ENCODE assay signal across 8 cellular contexts in the genomic region with DNA sequence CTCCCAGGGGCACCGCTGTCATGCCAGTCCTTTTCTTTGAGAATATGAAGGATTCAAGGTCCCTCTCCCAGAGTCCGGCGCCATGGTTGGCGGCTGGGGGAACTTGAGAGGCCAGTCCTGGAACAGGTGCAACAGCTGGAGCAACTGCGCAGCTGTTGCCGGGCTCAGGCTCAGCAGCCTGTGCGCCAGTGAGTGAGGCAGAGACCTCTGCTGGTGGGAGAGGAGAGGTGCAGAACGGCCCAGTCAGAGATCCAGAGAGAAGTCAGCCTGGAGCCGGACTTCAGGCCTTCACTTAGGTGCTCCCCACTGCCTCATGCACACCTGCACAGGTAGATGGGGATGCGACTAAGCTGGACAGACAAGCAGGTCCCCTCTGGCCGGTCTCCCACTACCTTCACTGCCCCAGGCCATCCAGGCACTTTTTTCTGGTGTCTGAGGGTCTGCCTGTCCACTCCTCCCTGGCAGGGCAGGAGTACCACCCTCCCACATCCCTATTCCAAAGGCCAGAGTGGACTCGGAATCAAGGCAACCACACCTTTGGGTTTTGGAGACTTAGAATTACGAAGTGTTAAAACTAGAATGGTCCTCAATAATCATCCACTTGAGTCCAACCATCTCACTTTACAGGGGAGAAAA. TPM values are rescaled to one million over a fixed set of nuclear protein-coding genes. Genes with fewer than 3 reads are reported as not detected.
A peak's percentile ranks its signal among the peaks of the same experiment; 100 is the strongest.
DNase-seq lines count a peak whose midpoint lies in the region; ATAC-seq lines count a peak whose summit lies in the region.

No MANE protein-coding gene starts in this region.

- in situ Hi-C loops in ACHN (cut with HindIII; ENCODE audit: low pct_ligation_motif_present, low pct_unique_long_range_greater_than_20kb, low sequenced_read_pairs) = no loop called here

- H2BK12ac ChIP-seq in mesenchymal stem cell (ENCODE audit: low read length in 2 of 2) = no peak overlapping the region

- H2BK5ac ChIP-seq in mesenchymal stem cell (ENCODE audit: low read depth, low read length, poor library complexity, severe bottlenecking) = no peak overlapping the region

- no peak overlapping the region for H4K8ac ChIP-seq in mesenchymal stem cell (ENCODE audit: low read length)

- no peak overlapping the region for H3K23ac ChIP-seq in mesenchymal stem cell (ENCODE audit: low read length in 2 of 2)

- H2AK5ac ChIP-seq in mesenchymal stem cell (ENCODE audit: low read length, severe bottlenecking) = no peak overlapping the region

- no peak overlapping the region for H3K18ac ChIP-seq in mesenchymal stem cell (ENCODE audit: low read depth in 1 of 2, low read length in 2 of 2)

- no peak overlapping the region for H2BK120ac ChIP-seq in mesenchymal stem cell (ENCODE audit: low read depth, low read length)

- H3K27ac ChIP-seq in mesenchymal stem cell (ENCODE audit: low read length, poor library complexity, severe bottlenecking) = no peak overlapping the region

- H3K4me1 ChIP-seq in mesenchymal stem cell (ENCODE audit: control insufficient read depth, insufficient read depth, low read depth, low read length) = peaks cover 11% of the 10 kb centered on the region

- DNase-seq in ACHN (peak; percentile 52), NCI-H526 (lab: John Stamatoyannopoulos, UW) (peak; percentile 64 to 92), mesenchymal stem cell (peak; percentile 72)
- DNase-seq in activated CD4-positive, alpha-beta T cell treated with anti-CD3 and anti-CD28 coated beads, Interleukin-2, amount 50 U/mL, for 4 hours = peak; percentile 37 to 52
- peak; percentile 13 for DNase-seq in effector CD8-positive, alpha-beta T cell (lab: John Stamatoyannopoulos, UW)
- DNase-seq in stimulated activated CD8-positive, alpha-beta memory T cell treated with anti-CD3 and anti-CD28 coated beads, Interleukin-4, amount 100 ng/mL, for 1 hour (ENCODE audit: low read depth in 2 of 2, low spot score in 1 of 2) = peak; percentile 8 to 16

- no peak overlapping the region for H3K9ac ChIP-seq in mesenchymal stem cell (ENCODE audit: low read length)

- no peak overlapping the region for H2BK15ac ChIP-seq in mesenchymal stem cell (ENCODE audit: low read depth, poor library complexity, severe bottlenecking)

- no peak overlapping the region for H3K14ac ChIP-seq in mesenchymal stem cell (ENCODE audit: low read length in 2 of 2)

- ATAC-seq in GM18517 (IDR thresholded peaks at IDR 0.05; ENCODE audit: unreplicated experiment) (peak; percentile 66), HG03108 (IDR thresholded peaks at IDR 0.05; ENCODE audit: unreplicated experiment) (peak; percentile 84)

- H3K79me1 ChIP-seq in mesenchymal stem cell (replicated peaks; ENCODE audit: low read length, poor library complexity, severe bottlenecking) = no peaks in the 10 kb centered on the region

- no peak overlapping the region for H4K91ac ChIP-seq in mesenchymal stem cell (ENCODE audit: low read length)

- no peak overlapping the region for H3K4me3 ChIP-seq in mesenchymal stem cell (ENCODE audit: insufficient read depth in 1 of 2, low read depth in 1 of 2, low read length in 2 of 2)

- no peaks in the 10 kb centered on the region for H3K36me3 ChIP-seq in mesenchymal stem cell (ENCODE audit: control insufficient read depth in 1 of 2, insufficient read depth in 2 of 2, low read depth in 1 of 2, low read length in 2 of 2)

- H3K4me2 ChIP-seq in mesenchymal stem cell (ENCODE audit: low read length, poor library complexity, severe bottlenecking) = no peak overlapping the region

- 12% methylated on average over 11 of the region's 13 CpGs for WGBS in mesenchymal stem cell

- peaks cover 79 to 83% of the 10 kb centered on the region in 2 experiments for H3K27me3 ChIP-seq in mesenchymal stem cell (ENCODE audit: control insufficient read depth in 1 of 2, insufficient read depth in 1 of 2, low read length in 2 of 2)

- H2AFZ ChIP-seq in mesenchymal stem cell (ENCODE audit: low read depth, low read length) = no peak overlapping the region

- H3K9me3 ChIP-seq in mesenchymal stem cell (ENCODE audit: control insufficient read depth, low read length) = no peaks in the 10 kb centered on the region

- no peak overlapping the region for H3K4ac ChIP-seq in mesenchymal stem cell (ENCODE audit: low read depth in 1 of 2, low read length in 2 of 2)

RNA-seq across cellular contexts. Expression of gene CHRDL2, which starts 4.6 kb away (rescaled TPM):
- not detected for polyA plus RNA-seq in mesenchymal stem cell (2013, experiment 1 of 2)
- not detected for polyA plus RNA-seq in mesenchymal stem cell (2013, experiment 2 of 2)

RNA-seq across cellular contexts. Expression of gene RNF169, which starts 22.0 kb away (rescaled TPM):
- polyA plus RNA-seq in mesenchymal stem cell (2013, experiment 1 of 2) = 5.2 TPM
- 5.0 TPM for polyA plus RNA-seq in mesenchymal stem cell (2013, experiment 2 of 2)

Comparison
In these comparisons a context has a peak if more than half of its experiments do, and no peak if none do; other contexts are left out.
1. DNase-seq: peak in every context shown above with its lines; median percentile 78 in NCI-H526; 72 in mesenchymal stem cell; 52 in ACHN; 44 in activated CD4-positive, alpha-beta T cell treated with anti-CD3 and anti-CD28 coated beads, Interleukin-2, amount 50 U/mL, for 4 hours; 13 in effector CD8-positive, alpha-beta T cell; 12 in stimulated activated CD8-positive, alpha-beta memory T cell treated with anti-CD3 and anti-CD28 coated beads, Interleukin-4, amount 100 ng/mL, for 1 hour.